Comparison of ENCODE assay signal across 8 cellular contexts in the genomic region with DNA sequence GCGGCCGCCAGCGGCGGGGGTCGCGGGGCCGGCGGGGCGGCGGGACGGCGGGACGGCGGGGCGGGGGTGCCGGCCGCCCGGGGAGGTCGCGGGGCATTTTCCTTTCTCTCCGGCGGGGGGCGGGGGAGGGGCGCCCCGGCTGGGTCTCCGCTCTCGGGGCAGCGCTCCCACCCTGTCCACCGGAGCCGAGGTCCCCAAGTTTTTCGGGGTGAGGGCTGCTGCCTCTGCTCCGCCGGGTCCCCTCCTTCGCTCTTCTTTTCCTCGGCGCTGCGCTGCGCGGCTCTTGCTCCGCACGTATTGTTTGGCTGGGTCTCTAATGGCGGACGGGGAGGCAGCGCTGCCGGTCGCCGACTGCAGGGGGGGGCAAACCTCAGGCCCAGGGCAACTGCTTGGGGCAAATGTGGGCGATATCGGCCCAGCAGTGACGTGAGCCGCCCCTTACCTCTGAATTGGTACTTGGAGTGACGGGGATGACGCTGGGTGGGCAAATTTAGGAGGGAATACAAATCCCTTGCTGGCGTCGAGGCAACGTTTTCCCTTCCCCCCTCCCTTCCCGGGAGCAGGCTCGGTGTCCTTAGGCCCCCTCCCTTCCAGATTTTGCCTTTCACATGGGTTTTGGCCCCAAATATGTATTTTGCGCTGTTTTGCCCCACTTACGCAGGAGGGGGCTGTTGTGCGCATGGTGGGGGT. TPM values are rescaled to one million over a fixed set of nuclear protein-coding genes. Genes with fewer than 3 reads are reported as not detected.
DNase-seq lines count a peak whose midpoint lies in the region; ATAC-seq and TF ChIP-seq lines count a peak whose summit lies in the region.

No MANE protein-coding gene starts in this region.

- H3K79me2 ChIP-seq in osteoblast (ENCODE audit: insufficient read depth, low read length) = peaks cover 47% of the 10 kb centered on the region

- TF ChIP-seq CTCF in GM12873 (IDR thresholded peaks at IDR 0.05; ENCODE audit: insufficient read depth, low read depth, low read length, missing control alignments) (peak; percentile 23), RWPE1 (conservative IDR thresholded peaks at IDR 0.05; ENCODE audit: low read depth) (no peak), glutamatergic neuron (IDR thresholded peaks at IDR 0.05; ENCODE audit: partially characterized antibody, unreplicated experiment) (no peak), osteoblast (IDR thresholded peaks at IDR 0.05; ENCODE audit: extremely low read depth, low read depth, low read length) (no peak), thoracic aorta (IDR thresholded peaks at IDR 0.05) (peak; percentile 23)

- POLR2A ChIA-PET in RWPE1 (lab: Yijun Ruan, JAX; ENCODE audit: low non-redundant PET) = no interaction called here

- DNase-seq in RWPE1 (ENCODE audit: low spot score) = peak; percentile 38
- peak; percentile 73 for DNase-seq in activated naive CD4-positive, alpha-beta T cell treated with anti-CD3 and anti-CD28 coated beads for 36 hours
- peak; percentile 75 for DNase-seq in glutamatergic neuron
- DNase-seq in osteoblast (ENCODE audit: insufficient read length, low spot score, missing footprints) = peak; percentile 90
- DNase-seq in thoracic aorta (ENCODE audit: low spot score) = peak; percentile 8
- DNase-seq in NCI-H774 (lab: John Stamatoyannopoulos, UW) = no peak

- H3K36me3 Mint-ChIP-seq in activated naive CD4-positive, alpha-beta T cell treated with anti-CD3 and anti-CD28 coated beads for 36 hours (ENCODE audit: low read depth) = peaks cover 2% of the 10 kb centered on the region
- no peaks in the 10 kb centered on the region for H3K36me3 Mint-ChIP-seq in glutamatergic neuron (ENCODE audit: unreplicated experiment)

- peaks cover 30% of the 10 kb centered on the region for H3K4me1 Mint-ChIP-seq in activated naive CD4-positive, alpha-beta T cell treated with anti-CD3 and anti-CD28 coated beads for 36 hours (ENCODE audit: low read depth)
- peaks cover 8% of the 10 kb centered on the region for H3K4me1 Mint-ChIP-seq in glutamatergic neuron (ENCODE audit: low read depth, unreplicated experiment)

- H3K9me3 Mint-ChIP-seq in activated naive CD4-positive, alpha-beta T cell treated with anti-CD3 and anti-CD28 coated beads for 36 hours = no peaks in the 10 kb centered on the region
- H3K9me3 Mint-ChIP-seq in glutamatergic neuron (ENCODE audit: unreplicated experiment) = peaks cover 19% of the 10 kb centered on the region

- no peaks in the 10 kb centered on the region for H3K27me3 Mint-ChIP-seq in activated naive CD4-positive, alpha-beta T cell treated with anti-CD3 and anti-CD28 coated beads for 36 hours (ENCODE audit: low read depth)
- peaks cover 16% of the 10 kb centered on the region for H3K27me3 Mint-ChIP-seq in glutamatergic neuron (ENCODE audit: unreplicated experiment)

- peak overlapping the region; percentile 83 for H2AFZ ChIP-seq in osteoblast (ENCODE audit: low read length)

- intact Hi-C loops in activated naive CD4-positive, alpha-beta T cell treated with anti-CD3 and anti-CD28 coated beads for 36 hours (cut with micrococcal nuclease) = loop anchor here (2.0 to 5.0 kb wide), 4 partner anchors 168 to 1643 kb away; partner anchors contain the start of genes CRYL1, EEF1AKMT1 and MICU2

- H4K20me1 ChIP-seq in osteoblast (ENCODE audit: insufficient read depth, low read length) = peaks cover 33% of the 10 kb centered on the region

- H3K4me3 ChIP-seq in osteoblast (ENCODE audit: insufficient read depth, low read length) (peak overlapping the region; percentile 86), thoracic aorta (peak overlapping the region; percentile 84)

- H3K4me1 ChIP-seq in osteoblast (ENCODE audit: insufficient read depth, low read length) = peaks cover 30% of the 10 kb centered on the region
- peaks cover 29 to 39% of the 10 kb centered on the region in 2 donors for H3K4me1 ChIP-seq in thoracic aorta (ENCODE audit: control insufficient read depth in 1 of 2, low read depth in 2 of 2)

- CTCF ChIA-PET in RWPE1 (lab: Yijun Ruan, JAX) = interaction anchor here (0.5 to 1.2 kb wide), 7 partner anchors 10 to 98 kb away, joined by 3 to 6 read pairs (median 4); no protein-coding TSS in a partner anchor
- CTCF ChIA-PET in activated naive CD4-positive, alpha-beta T cell treated with anti-CD3 and anti-CD28 coated beads for 36 hours (lab: Charles Lee) = interaction anchor here (0.7 to 1.2 kb wide), 8 partner anchors 26 to 226 kb away, joined by 3 to 9 read pairs (median 4); partner anchors contain the start of genes PSPC1 and ZMYM5

- H3K9me3 ChIP-seq in osteoblast (ENCODE audit: low read depth, low read length) (no peaks in the 10 kb centered on the region), thoracic aorta (no peaks in the 10 kb centered on the region)

- ATAC-seq in HG03521 (IDR thresholded peaks at IDR 0.05; ENCODE audit: unreplicated experiment) (peak; percentile 6), thoracic aorta (ENCODE audit: insufficient number of reproducible peaks, low FRiP score, low read depth) (no peak)

- H3K27me3 ChIP-seq in osteoblast (ENCODE audit: insufficient read depth, low read length) (no peaks in the 10 kb centered on the region), thoracic aorta (replicated peaks; ENCODE audit: insufficient read depth) (no peaks in the 10 kb centered on the region)

- peak overlapping the region; percentile 97 for H3K4me2 ChIP-seq in osteoblast (ENCODE audit: insufficient read depth, low read length)

- peak overlapping the region; percentile 96 for H3K27ac Mint-ChIP-seq in activated naive CD4-positive, alpha-beta T cell treated with anti-CD3 and anti-CD28 coated beads for 36 hours
- H3K27ac Mint-ChIP-seq in glutamatergic neuron (ENCODE audit: unreplicated experiment) = peak overlapping the region; percentile 99

- peaks cover 14% of the 10 kb centered on the region for H3K36me3 ChIP-seq in osteoblast (ENCODE audit: insufficient read depth, low read length)
- H3K36me3 ChIP-seq in thoracic aorta = peaks cover under 1% of the 10 kb centered on the region

- peak overlapping the region; percentile 95 for H3K4me3 Mint-ChIP-seq in activated naive CD4-positive, alpha-beta T cell treated with anti-CD3 and anti-CD28 coated beads for 36 hours
- peak overlapping the region; percentile 78 for H3K4me3 Mint-ChIP-seq in glutamatergic neuron (ENCODE audit: unreplicated experiment)

- H3K27ac ChIP-seq in RWPE1 (peak overlapping the region; percentile 98), osteoblast (ENCODE audit: low read depth, low read length) (peak overlapping the region; percentile 81), thoracic aorta (peak overlapping the region; percentile 95 to 96)

RNA-seq across cellular contexts. Expression of gene ZMYM2, which starts 0.8 kb away (rescaled TPM):
- 10 to 100 TPM; 38.9 to 42.9 TPM for total RNA-seq in activated naive CD4-positive, alpha-beta T cell treated with anti-CD3 and anti-CD28 coated beads for 36 hours
- total RNA-seq in glutamatergic neuron (ENCODE audit: unreplicated experiment) = 215 TPM
- 65.5 and 66.6 TPM in 2 replicates for total RNA-seq in osteoblast
- 100 to 1,000 TPM in 1 of 2 donors, 10 to 100 TPM in 1; 94.2 to 102 TPM for total RNA-seq in thoracic aorta

Comparison
In these comparisons a context has a peak if more than half of its experiments do, and no peak if none do; other contexts are left out.
1. CTCF ChIP-seq: peak in GM12873 (single experiment) and thoracic aorta (single experiment); none in RWPE1 (single experiment), glutamatergic neuron (single experiment) and osteoblast (single experiment).
2. Peak in every context shown above with its lines, with median percentiles within 50 percentile points of each other: H3K27ac ChIP-seq.